In the genomic region with DNA sequence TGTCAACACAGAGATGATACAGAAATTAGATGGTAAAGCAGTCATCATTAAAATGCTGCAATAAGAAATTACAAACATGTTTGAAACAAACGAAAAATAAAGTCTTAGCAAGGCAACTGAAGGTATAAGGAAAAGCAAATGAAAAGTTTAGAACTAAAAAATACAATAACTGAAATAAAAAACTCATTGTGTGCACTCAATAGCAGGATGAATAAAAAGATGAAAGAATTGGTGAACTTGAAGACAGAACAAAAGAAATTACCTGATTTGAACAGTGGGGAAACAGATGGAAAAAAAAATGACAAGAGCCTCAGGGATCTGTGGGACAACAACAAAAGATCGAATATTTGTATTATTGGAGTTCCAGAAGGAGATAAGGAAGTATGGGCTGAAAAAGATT, we compare ENCODE assay signal across 7 cellular contexts.
"Had no signal": no experiment of that assay in that cellular context is flagged by ENCODE, and none has a peak within 500 bp of the region (broad histone marks: within the 10 kb centered on the region; RNA-seq: fewer than 3 reads in every experiment).

No MANE protein-coding gene starts in this region.

- H2AFZ ChIP-seq: GM23248 had no signal

- H3K36me3 ChIP-seq: HAP-1 had no signal

- H3K4me3 ChIP-seq: GM23248, HAP-1, K562 had no signal

- H3K27ac ChIP-seq: GM23248 had no signal

- H3K9ac ChIP-seq: GM23248 had no signal

- DNase-seq: GM23248, GOT3, H7, IMR-90 had no signal

- ATAC-seq: HCT116, K562 had no signal
